Comparison of ENCODE assay signal across 8 cellular contexts in the genomic region with DNA sequence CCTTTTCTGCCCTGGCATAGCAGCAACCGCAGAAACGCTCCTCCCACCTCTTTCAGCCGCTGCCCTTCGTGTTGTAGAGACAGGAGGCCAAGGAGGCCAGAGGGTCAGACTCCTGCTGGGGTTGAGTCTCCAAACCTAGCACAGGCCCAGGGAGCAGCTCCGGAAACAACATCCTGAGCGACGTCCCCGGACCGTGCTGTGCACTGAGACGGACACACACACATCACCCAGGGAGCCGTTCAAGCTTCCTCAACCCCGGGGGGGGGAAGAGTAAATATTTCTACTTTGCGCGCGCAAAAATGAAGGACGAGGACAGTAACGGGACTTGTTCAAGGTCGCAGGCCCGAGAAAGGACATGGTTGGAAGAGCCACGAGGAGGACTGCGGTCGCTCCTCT. TPM values are rescaled to one million over a fixed set of nuclear protein-coding genes. Genes with fewer than 3 reads are reported as not detected.
DNase-seq lines count a peak whose midpoint lies in the region; ATAC-seq and TF ChIP-seq lines count a peak whose summit lies in the region.

No MANE protein-coding gene starts in this region.

- peaks cover 28% of the 10 kb centered on the region for H3K4me1 Mint-ChIP-seq in activated CD4-positive, alpha-beta memory T cell treated with anti-CD3 and anti-CD28 coated beads for 36 hours (ENCODE audit: low read depth)
- peaks cover 23% of the 10 kb centered on the region for H3K4me1 Mint-ChIP-seq in neural crest cell

- peaks cover 4% of the 10 kb centered on the region for H3K27me3 Mint-ChIP-seq in activated CD4-positive, alpha-beta memory T cell treated with anti-CD3 and anti-CD28 coated beads for 36 hours
- H3K27me3 Mint-ChIP-seq in neural crest cell (ENCODE audit: low read depth): peaks cover 6% of the 10 kb centered on the region

- TF ChIP-seq CTCF in neural crest cell (conservative IDR thresholded peaks at IDR 0.05): no peak

- POLR2A ChIA-PET in activated CD4-positive, alpha-beta memory T cell treated with anti-CD3 and anti-CD28 coated beads for 36 hours (lab: Charles Lee): no interaction called here

- H3K4me3 Mint-ChIP-seq in activated CD4-positive, alpha-beta memory T cell treated with anti-CD3 and anti-CD28 coated beads for 36 hours: peak overlapping the region; percentile 90
- peak overlapping the region; percentile 97 for H3K4me3 Mint-ChIP-seq in neural crest cell

- H3K36me3 Mint-ChIP-seq in activated CD4-positive, alpha-beta memory T cell treated with anti-CD3 and anti-CD28 coated beads for 36 hours: peaks cover 52% of the 10 kb centered on the region
- H3K36me3 Mint-ChIP-seq in neural crest cell (ENCODE audit: low read depth): peaks cover 51% of the 10 kb centered on the region

- peak overlapping the region; percentile 77 for H3K27ac Mint-ChIP-seq in activated CD4-positive, alpha-beta memory T cell treated with anti-CD3 and anti-CD28 coated beads for 36 hours
- H3K27ac Mint-ChIP-seq in neural crest cell (ENCODE audit: unreplicated experiment): peak overlapping the region; percentile 91

- ATAC-seq in HG03521 (IDR thresholded peaks at IDR 0.05; ENCODE audit: unreplicated experiment) (peak; percentile 15), GM21360 (IDR thresholded peaks at IDR 0.05; ENCODE audit: unreplicated experiment) (no peak)

- intact Hi-C loops in activated CD4-positive, alpha-beta memory T cell treated with anti-CD3 and anti-CD28 coated beads for 36 hours (cut with micrococcal nuclease): loop anchor here (2.0 kb wide), 1 partner anchor 20 kb away; a partner anchor contains a TSS

- CTCF ChIA-PET in activated CD4-positive, alpha-beta memory T cell treated with anti-CD3 and anti-CD28 coated beads for 36 hours (lab: Charles Lee): no interaction called here

- H3K9me3 Mint-ChIP-seq in activated CD4-positive, alpha-beta memory T cell treated with anti-CD3 and anti-CD28 coated beads for 36 hours: peaks cover 53% of the 10 kb centered on the region
- peaks cover 25% of the 10 kb centered on the region for H3K9me3 Mint-ChIP-seq in neural crest cell

- DNase-seq in activated CD4-positive, alpha-beta T cell treated with anti-CD3 and anti-CD28 coated beads for 48 hours: peak; percentile 20
- no peak for DNase-seq in activated CD4-positive, alpha-beta T cell treated with anti-CD3 and anti-CD28 coated beads, Interleukin-2, amount 50 U/mL, for 4 hours
- DNase-seq in activated CD4-positive, alpha-beta memory T cell treated with anti-CD3 and anti-CD28 coated beads for 36 hours: peak; percentile 23
- DNase-seq in fibroblast of peridontal ligament (ENCODE audit: extremely low read depth): peak; percentile 18
- DNase-seq in neural crest cell (ENCODE audit: low read depth, low spot score): no peak
- no peak for DNase-seq in NCI-H446 treated with DMSO at 0.1 percent for 48 hours (lab: John Stamatoyannopoulos, UW)

RNA-seq across cellular contexts. Expression of a gene that starts 0.7 kb away (rescaled TPM):
- 1 to 10 TPM; 5.6 to 6.6 TPM for total RNA-seq in activated CD4-positive, alpha-beta memory T cell treated with anti-CD3 and anti-CD28 coated beads for 36 hours
- 10.4 and 13.1 TPM in 2 replicates for total RNA-seq in neural crest cell

RNA-seq across cellular contexts. Expression of a gene that starts 19.7 kb away (rescaled TPM):
- 1 to 10 TPM; 2.2 to 2.4 TPM for total RNA-seq in activated CD4-positive, alpha-beta memory T cell treated with anti-CD3 and anti-CD28 coated beads for 36 hours
- total RNA-seq in neural crest cell: 8.8 and 10.1 TPM in 2 replicates

RNA-seq across cellular contexts. Expression of a gene that starts 24.9 kb away (rescaled TPM):
- 1 to 10 TPM; 3.4 to 3.6 TPM for total RNA-seq in activated CD4-positive, alpha-beta memory T cell treated with anti-CD3 and anti-CD28 coated beads for 36 hours
- 27.6 and 29.1 TPM in 2 replicates for total RNA-seq in neural crest cell

RNA-seq across cellular contexts. Expression of a gene that starts 31.9 kb away (rescaled TPM):
- 1 to 10 TPM; 2.9 to 3.4 TPM for total RNA-seq in activated CD4-positive, alpha-beta memory T cell treated with anti-CD3 and anti-CD28 coated beads for 36 hours
- 10.3 and 10.6 TPM in 2 replicates for total RNA-seq in neural crest cell

RNA-seq across cellular contexts. Expression of a gene that starts 40.7 kb away (rescaled TPM):
- total RNA-seq in activated CD4-positive, alpha-beta memory T cell treated with anti-CD3 and anti-CD28 coated beads for 36 hours: 1 to 10 TPM; 3.7 to 5.6 TPM
- 8.5 and 8.7 TPM in 2 replicates for total RNA-seq in neural crest cell

Comparison
In these comparisons a context has a peak if more than half of its experiments do, and no peak if none do; other contexts are left out.
1. DNase-seq: peak in activated CD4-positive, alpha-beta T cell treated with anti-CD3 and anti-CD28 coated beads for 48 hours (single experiment), activated CD4-positive, alpha-beta memory T cell treated with anti-CD3 and anti-CD28 coated beads for 36 hours (single experiment) and fibroblast of peridontal ligament (single experiment); none in activated CD4-positive, alpha-beta T cell treated with anti-CD3 and anti-CD28 coated beads, Interleukin-2, amount 50 U/mL, for 4 hours (0 of 2), neural crest cell (single experiment) and NCI-H446 treated with DMSO at 0.1 percent for 48 hours (single experiment).